Comparison of ENCODE assay signal across 1 cellular context in the genomic region with DNA sequence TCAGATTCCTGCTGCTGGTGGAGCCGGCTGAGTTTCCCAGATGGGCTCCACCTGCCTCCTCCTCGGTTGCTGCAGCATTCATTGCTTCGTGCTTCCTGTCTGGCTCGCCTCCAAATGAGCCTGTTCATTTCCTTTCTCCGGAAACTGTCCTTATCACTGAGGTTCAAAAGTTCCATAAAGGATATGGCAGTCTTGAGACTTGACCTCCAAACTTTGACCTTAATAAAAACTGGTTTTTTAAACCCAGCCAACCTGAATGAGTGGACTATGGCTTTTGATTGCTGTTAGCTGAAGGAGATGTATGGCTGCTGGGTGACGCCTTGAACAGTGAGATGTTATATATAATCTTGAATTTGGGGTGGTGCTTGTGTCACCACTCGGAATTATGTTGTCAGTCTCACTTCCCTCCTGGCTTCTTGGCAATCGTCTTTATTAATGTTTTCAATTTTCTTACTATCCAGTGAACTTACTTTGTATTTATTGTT.
TF ChIP-seq lines count a peak whose summit lies in the region.

No MANE protein-coding gene starts in this region.

TF ChIP-seq in endothelial cell of umbilical vein, 7 proteins besides CTCF, POLR2A, EP300 and RAD21 (continued from another document):
- peak; percentile 37 for TF ChIP-seq JUN (IDR thresholded peaks at IDR 0.05; ENCODE audit: borderline replicate concordance, insufficient read depth, insufficient read length, low read depth)
